ENCODE assay signal across 24 cellular contexts in the genomic region with DNA sequence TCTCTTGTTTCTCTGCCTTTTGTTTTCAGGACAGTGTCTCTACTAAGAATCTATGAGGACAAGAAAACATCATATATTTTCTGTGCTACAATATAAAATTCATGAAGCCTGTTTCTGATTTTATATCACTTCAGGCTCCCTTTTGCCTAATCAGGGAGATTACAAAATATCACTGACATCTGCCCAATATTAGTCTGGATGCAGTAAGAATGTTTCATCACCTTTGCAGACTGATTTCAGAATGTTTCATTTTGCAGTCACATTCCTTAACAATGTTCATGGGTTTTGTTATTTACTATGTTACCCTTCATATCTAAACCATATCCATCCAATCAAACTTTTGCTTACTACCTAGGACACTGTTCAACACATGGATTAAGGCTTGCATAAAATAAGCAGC. TPM values are rescaled to one million over a fixed set of nuclear protein-coding genes. Genes with fewer than 3 reads are reported as not detected.
DNase-seq lines count a peak whose midpoint lies in the region; ATAC-seq, FAIRE-seq and TF ChIP-seq lines count a peak whose summit lies in the region.
"Had no signal": no experiment of that assay in that cellular context is flagged by ENCODE, and none has a peak within 500 bp of the region (broad histone marks: within the 10 kb centered on the region; RNA-seq: fewer than 3 reads in every experiment).

No MANE protein-coding gene starts in this region.

- TF ChIP-seq POLR2A in GM12892 (IDR thresholded peaks at IDR 0.05; ENCODE audit: low read depth, low read length), result no peak
- no peak for TF ChIP-seq POLR2A in H1 (IDR thresholded peaks at IDR 0.05; ENCODE audit: control extremely low read depth in 1 of 2, low read depth in 2 of 2, low read length in 2 of 2)
- TF ChIP-seq POLR2A in spleen (IDR thresholded peaks at IDR 0.05), result no peak
- no peak for TF ChIP-seq POLR2A in Peyer's patch (IDR thresholded peaks at IDR 0.05)

- CTCF ChIA-PET in H1 (lab: Charles Lee; ENCODE audit: partially characterized antibody) (interaction anchor here (1.5 kb wide), 1 partner anchor 27 kb away, joined by 3 read pairs; no protein-coding TSS in a partner anchor), Caco-2 (lab: Charles Lee) (no interaction called here)

- 0 out of 2 replicates have a peak overlapping the region, but pooled peaks have one; percentile 31 for H3K27ac ChIP-seq in HL-60 (replicated peaks)
- no peak overlapping the region for H3K27ac ChIP-seq in H1 (ENCODE audit: low read depth, low read length)
- peak overlapping the region in 5 of 8 donors; percentile 6 to 86 (median 61) for H3K27ac ChIP-seq in spleen
- no peak overlapping the region for H3K27ac ChIP-seq in Peyer's patch
- H3K27ac ChIP-seq: KMS-11, SJSA1 had no signal

- no peaks in the 10 kb centered on the region for H3K27me3 ChIP-seq in HL-60 (ENCODE audit: insufficient read depth, poor library complexity, severe bottlenecking)
- no peaks in the 10 kb centered on the region for H3K27me3 ChIP-seq in H1 (replicated peaks in 1 of 4; ENCODE audit: control insufficient read depth in 3 of 4, extremely low read depth in 1 of 4, insufficient read depth in 3 of 4, low read length in 3 of 4)
- peaks cover 0 to 19% (median 0%) of the 10 kb centered on the region in 7 donors for H3K27me3 ChIP-seq in spleen (replicated peaks in 1 of 7)
- no peaks in the 10 kb centered on the region for H3K27me3 ChIP-seq in Peyer's patch
- no peaks in the 10 kb centered on the region; the same call in 1 of the 2 replicates for H3K27me3 ChIP-seq in Caco-2 (replicated peaks; ENCODE audit: control insufficient read depth, insufficient read depth, low read length)
- H3K27me3 ChIP-seq: SJSA1 had no signal

- H2BK5ac ChIP-seq in H1 (ENCODE audit: low read depth, low read length), result no peak overlapping the region; the same call in 1 of the 2 replicates

- ATAC-seq in HG02973 (IDR thresholded peaks at IDR 0.05; ENCODE audit: unreplicated experiment), result no peak

- H2BK120ac ChIP-seq in H1 (replicated peaks; ENCODE audit: low read depth, low read length), result peak overlapping the region; percentile 57

- H3K27ac Mint-ChIP-seq in Caco-2 (ENCODE audit: unreplicated experiment), result no peak overlapping the region
- H3K27ac Mint-ChIP-seq: CD8-positive, alpha-beta memory T cell; IgD-negative memory B cell had no signal

- no peaks in the 10 kb centered on the region; a peak in 1 of 4 replicates for H3K9me3 ChIP-seq in H1 (ENCODE audit: insufficient read depth in 2 of 2, low read depth in 1 of 2, low read length in 1 of 2)
- no peaks in the 10 kb centered on the region for H3K9me3 ChIP-seq in spleen
- no peaks in the 10 kb centered on the region for H3K9me3 ChIP-seq in Peyer's patch
- no peaks in the 10 kb centered on the region for H3K9me3 ChIP-seq in Caco-2
- H3K9me3 ChIP-seq: SJSA1 had no signal

- H3K9ac ChIP-seq in H1 (replicated peaks in 1 of 4; ENCODE audit: extremely low read depth in 1 of 4, low read depth in 3 of 4, low read length in 3 of 4), result no peak overlapping the region
- H3K9ac ChIP-seq: KMS-11 had no signal

- H3K9me3 Mint-ChIP-seq in Caco-2 (ENCODE audit: unreplicated experiment), result no peaks in the 10 kb centered on the region
- H3K9me3 Mint-ChIP-seq: CD8-positive, alpha-beta memory T cell had no signal

- H3K14ac ChIP-seq in H1 (ENCODE audit: insufficient read length), result no peak overlapping the region

- H3K36me3 Mint-ChIP-seq in Caco-2 (ENCODE audit: insufficient read depth, unreplicated experiment), result no peaks in the 10 kb centered on the region
- H3K36me3 Mint-ChIP-seq: CD8-positive, alpha-beta memory T cell; IgD-negative memory B cell had no signal

- no peak overlapping the region for H3K56ac ChIP-seq in H1 (replicated peaks; ENCODE audit: insufficient read length, low read depth, low read length)

- FAIRE-seq in GM12892 (lab: Jason Lieb, UNC) (peak; percentile 67), H1 (lab: Jason Lieb, UNC) (no peak)

- no peaks in the 10 kb centered on the region for H3K23me2 ChIP-seq in H1 (ENCODE audit: low read depth, low read length)

- POLR2A ChIA-PET in H1 (lab: Charles Lee; ENCODE audit: partially characterized antibody) (no interaction called here), Caco-2 (lab: Charles Lee) (no interaction called here)

- H2BK12ac ChIP-seq in H1 (ENCODE audit: low read depth, low read length), result peak overlapping the region; percentile 31; the same call in 1 of the 2 replicates

- no peak overlapping the region for H4K91ac ChIP-seq in H1 (replicated peaks; ENCODE audit: insufficient read length, low read length)

- peak overlapping the region; percentile 41 for H2BK20ac ChIP-seq in H1 (ENCODE audit: low read length)

- no peak overlapping the region for H2AK5ac ChIP-seq in H1 (ENCODE audit: low read depth, low read length)

- no peaks in the 10 kb centered on the region for H3K79me2 ChIP-seq in H1 (ENCODE audit: control insufficient read depth in 1 of 2, insufficient read depth in 2 of 2, low read length in 2 of 2)

- no peak overlapping the region for H2BK15ac ChIP-seq in H1 (ENCODE audit: low read length)

- H3K4me1 Mint-ChIP-seq in Caco-2 (ENCODE audit: low read depth, unreplicated experiment), result no peaks in the 10 kb centered on the region
- H3K4me1 Mint-ChIP-seq: CD8-positive, alpha-beta memory T cell had no signal

- TF ChIP-seq CTCF in HL-60 (IDR thresholded peaks at IDR 0.05; ENCODE audit: insufficient read depth, low read length), result no peak
- TF ChIP-seq CTCF in H1 (IDR thresholded peaks at IDR 0.05; ENCODE audit: control extremely low read depth in 1 of 3, insufficient read depth in 1 of 3, low read depth in 1 of 3, low read length in 3 of 3), result no peak
- no peak for TF ChIP-seq CTCF in spleen (IDR thresholded peaks at IDR 0.05 in 8 of 11, conservative IDR thresholded peaks at IDR 0.05 in 3 of 11)
- no peak for TF ChIP-seq CTCF in Peyer's patch (IDR thresholded peaks at IDR 0.05)
- no peak for TF ChIP-seq CTCF in Caco-2 (IDR thresholded peaks at IDR 0.05; ENCODE audit: insufficient read depth in 1 of 2, low read depth in 1 of 2, low read length in 1 of 2, severe bottlenecking in 1 of 2, unreplicated experiment in 1 of 2)

- no peak for TF ChIP-seq EP300 in H1 (IDR thresholded peaks at IDR 0.05; ENCODE audit: borderline replicate concordance in 1 of 2, low read depth in 2 of 2, low read length in 2 of 2)

- H3K4me1 ChIP-seq in H1 (replicated peaks in 1 of 4; ENCODE audit: control insufficient read depth in 3 of 4, insufficient read depth in 4 of 4, low read length in 3 of 4) (peaks cover 0 to 4% (median under 1%) of the 10 kb centered on the region in 4 experiments; a peak in 3 of 7 replicates), spleen (peaks cover 0 to 18% (median 2%) of the 10 kb centered on the region in 6 donors), Peyer's patch (no peaks in the 10 kb centered on the region), Caco-2 (no peaks in the 10 kb centered on the region)

- H3K23ac ChIP-seq in H1 (ENCODE audit: insufficient read length), result no peak overlapping the region

- no peak overlapping the region for H3K4me2 ChIP-seq in H1 (ENCODE audit: insufficient read depth in 1 of 2, low read depth in 2 of 2, low read length in 2 of 2)
- H3K4me2 ChIP-seq: KMS-11 had no signal

- no peak overlapping the region for H4K8ac ChIP-seq in H1 (ENCODE audit: extremely low read depth, insufficient read depth, low read length)

- no peak for TF ChIP-seq RAD21 in H1 (IDR thresholded peaks at IDR 0.05 in 1 of 2, conservative IDR thresholded peaks at IDR 0.05 in 1 of 2; ENCODE audit: low read depth in 2 of 2, low read length in 2 of 2)

- H3K36me3 ChIP-seq in H1 (ENCODE audit: control insufficient read depth in 2 of 4, insufficient read depth in 4 of 4, low read length in 3 of 4) (no peaks in the 10 kb centered on the region), spleen (no peaks in the 10 kb centered on the region), Peyer's patch (no peaks in the 10 kb centered on the region), Caco-2 (ENCODE audit: control insufficient read depth, insufficient read depth, low read length) (no peaks in the 10 kb centered on the region)
- H3K36me3 ChIP-seq: SJSA1 had no signal

- BruUV-seq in Caco-2 (replicated peaks; lab: Mats Ljungman, UMichigan), result no TSS peak

- H3K18ac ChIP-seq in H1 (ENCODE audit: extremely low read depth, low read length), result no peak overlapping the region

- DNase-seq in GM12892 (ENCODE audit: insufficient read length), result no peak
- no peak for DNase-seq in HL-60 (ENCODE audit: low read depth in 1 of 2, low spot score in 1 of 2)
- DNase-seq in H1 (ENCODE audit: low read depth in 1 of 2, low spot score in 2 of 2), result no peak
- no peak for DNase-seq in spleen
- no peak for DNase-seq in Peyer's patch
- no peak for DNase-seq in Caco-2
- DNase-seq: C1 segment of cervical spinal cord; Calu3; CD8-positive, alpha-beta memory T cell; DMS79 treated with DMSO at 0.1 percent for 48 hours; GF-D8; H7; MM.1S; NCI-H2029 treated with DMSO at 0.1 percent for 48 hours; NCI-H2227 treated with DMSO at 0.1 percent for 48 hours; NCI-H526 treated with DMSO at 0.1 percent for 48 hours; OCI-M1; T-helper 2 cell had no signal

- H3K4ac ChIP-seq in H1 (replicated peaks; ENCODE audit: insufficient read length, low read depth, low read length), result no peak overlapping the region

- H3K4me3 Mint-ChIP-seq in Caco-2 (ENCODE audit: unreplicated experiment), result no peak overlapping the region
- H3K4me3 Mint-ChIP-seq: CD8-positive, alpha-beta memory T cell; IgD-negative memory B cell had no signal

- intact Hi-C loops in spleen (cut with DNase I; ENCODE audit: low total_unique reads) (no loop called here), Caco-2 (cut with micrococcal nuclease; ENCODE audit: unreplicated experiment) (no loop called here)

- H4K5ac ChIP-seq in H1 (ENCODE audit: insufficient read length, low read depth, low read length), result no peak overlapping the region

- H3K27me3 Mint-ChIP-seq in Caco-2 (ENCODE audit: insufficient read depth, unreplicated experiment), result peaks cover 24% of the 10 kb centered on the region

- no peak overlapping the region for H3K4me3 ChIP-seq in HL-60 (replicated peaks; ENCODE audit: insufficient read depth, low read length)
- no peak overlapping the region for H3K4me3 ChIP-seq in H1 (ENCODE audit: extremely low read depth in 1 of 4, insufficient read depth in 2 of 4, low read depth in 3 of 4, low read length in 4 of 4)
- no peak overlapping the region for H3K4me3 ChIP-seq in spleen
- H3K4me3 ChIP-seq in Peyer's patch, result no peak overlapping the region
- no peak overlapping the region for H3K4me3 ChIP-seq in Caco-2 (ENCODE audit: low read depth, low read length)
- H3K4me3 ChIP-seq: SJSA1 had no signal

- no peaks in the 10 kb centered on the region for H3K79me1 ChIP-seq in H1 (ENCODE audit: low read depth, low read length)

- H4K20me1 ChIP-seq in H1 (replicated peaks in 1 of 2; ENCODE audit: control insufficient read depth in 1 of 2, insufficient read depth in 2 of 2, low read length in 2 of 2), result no peaks in the 10 kb centered on the region

- H2AFZ ChIP-seq in H1 (ENCODE audit: low read length), result no peak overlapping the region

RNA-seq across cellular contexts. Expression of a gene that starts 0.5 kb away (rescaled TPM):
- not detected for polyA plus RNA-seq in GM12892 (2012; ENCODE audit: missing spikeins)
- total RNA-seq in H1 (2021; fragmentation: NEBNext Ultra II Directional; extraction: Animal tissue kit (Norgen Biotek cat#: 25700)), result not detected in 2 replicates
- not detected in 2 replicates for polyA plus RNA-seq in H1 (2011; rRNA removed)
- not detected for polyA plus RNA-seq in H1 (2011; cell fraction: cytosol; rRNA removed)
- polyA plus RNA-seq in H1 (2011; cell fraction: nucleus; rRNA removed), result not detected
- polyA plus RNA-seq in H1 (2012, experiment 1 of 2), result not detected in 4 replicates
- not detected for polyA plus RNA-seq in H1 (2012, experiment 2 of 2)
- polyA plus RNA-seq in H1 (2013, experiment 1 of 2), result 0.10 TPM
- 0.06 TPM for polyA plus RNA-seq in H1 (2013, experiment 2 of 2)
- polyA minus RNA-seq in H1 (2011; rRNA and poly(A)+ RNA removed), result 0.10 TPM in 1 of 2 replicates, not detected in the other
- not detected for polyA minus RNA-seq in H1 (2011; cell fraction: cytosol; rRNA and poly(A)+ RNA removed)
- polyA minus RNA-seq in H1 (2011; cell fraction: nucleus; rRNA and poly(A)+ RNA removed), result 0.70 TPM
- under 1 TPM in 3 of 7 donors, not detected in 4; 0.20 to 0.77 (median 0.30) TPM for total RNA-seq in spleen
- polyA plus RNA-seq in spleen, result under 1 TPM in 2 of 3 donors, not detected in 1; 0.05 to 0.06 TPM
- not detected for total RNA-seq in Peyer's patch
- total RNA-seq in Caco-2 (2022), result not detected in 2 replicates
- total RNA-seq: A673; Calu3; CD8-positive, alpha-beta memory T cell; NCI-H460; SJSA1 had no signal
- polyA plus RNA-seq: CD8-positive, alpha-beta memory T cell; IgD-negative memory B cell had no signal

RNA-seq across cellular contexts. Expression of a gene that starts 58.0 kb away (rescaled TPM):
- not detected for polyA plus RNA-seq in GM12892 (2012; ENCODE audit: missing spikeins)
- not detected in 2 replicates for total RNA-seq in H1 (2021; fragmentation: NEBNext Ultra II Directional; extraction: Animal tissue kit (Norgen Biotek cat#: 25700))
- polyA plus RNA-seq in H1 (2011; rRNA removed) (0.03 and 0.14 TPM in 2 replicates), spleen (1 to 10 TPM in 2 of 3 donors, under 1 TPM in 1; 0.62 to 2.1 (median 1.1) TPM)
- 0.18 TPM for polyA plus RNA-seq in H1 (2011; cell fraction: cytosol; rRNA removed)
- 0.43 TPM for polyA plus RNA-seq in H1 (2011; cell fraction: nucleus; rRNA removed)
- polyA plus RNA-seq in H1 (2012, experiment 1 of 2), result 0.13 to 0.55 TPM (median 0.23 TPM) in 3 of 4 replicates, not detected in the other
- polyA plus RNA-seq in H1 (2012, experiment 2 of 2), result not detected
- polyA plus RNA-seq in H1 (2013, experiment 1 of 2), result 0.20 TPM
- 0.11 TPM for polyA plus RNA-seq in H1 (2013, experiment 2 of 2)
- polyA minus RNA-seq in H1 (2011; rRNA and poly(A)+ RNA removed), result 0.10 and 0.16 TPM in 2 replicates
- not detected for polyA minus RNA-seq in H1 (2011; cell fraction: cytosol; rRNA and poly(A)+ RNA removed)
- polyA minus RNA-seq in H1 (2011; cell fraction: nucleus; rRNA and poly(A)+ RNA removed), result not detected
- total RNA-seq in spleen (10 to 100 TPM in 4 of 7 donors, 1 to 10 TPM in 3; 7.0 to 24.9 (median 12.3) TPM), Peyer's patch (not detected), Caco-2 (2022) (not detected in 2 replicates)
- total RNA-seq: A673; Calu3; CD8-positive, alpha-beta memory T cell; NCI-H460; SJSA1 had no signal
- polyA plus RNA-seq: CD8-positive, alpha-beta memory T cell; IgD-negative memory B cell had no signal

Comparison
In these comparisons a context has a peak if more than half of its experiments do, and no peak if none do; other contexts are left out.
1. H3K27ac ChIP-seq: peak in HL-60 (single experiment) and spleen (5 of 8); none in H1 (single experiment) and Peyer's patch (0 of 4).